Comparison of ENCODE assay signal across 20 cellular contexts in genomic region chr20:19814241-19814640, GRCh38. TPM values are rescaled to one million over a fixed set of nuclear protein-coding genes. Genes with fewer than 3 reads are reported as not detected.
DNase-seq lines count a peak whose midpoint lies in the region; ATAC-seq, FAIRE-seq and TF ChIP-seq lines count a peak whose summit lies in the region.
"Had no signal": no experiment of that assay in that cellular context is flagged by ENCODE, and none has a peak within 500 bp of the region (broad histone marks: within the 10 kb centered on the region; RNA-seq: fewer than 3 reads in every experiment).

No MANE protein-coding gene starts in this region.

- H3K4me1 ChIP-seq in right cardiac atrium (ENCODE audit: control insufficient read depth, insufficient read depth, low read length) (no peaks in the 10 kb centered on the region), mesenchymal stem cell (ENCODE audit: control insufficient read depth, insufficient read depth, low read depth, low read length) (peaks cover 8% of the 10 kb centered on the region), uterus (peaks cover 6 to 18% of the 10 kb centered on the region in 2 donors)

- POLR2A ChIA-PET in MCF 10A (lab: Yijun Ruan, JAX), result interaction anchor here (1.2 to 5.8 kb wide), 13 partner anchors 7 to 203 kb away, joined by 3 to 72 read pairs (median 10); partner anchors contain the start of gene NAA20

- H3K4me3 Mint-ChIP-seq in MCF 10A (ENCODE audit: unreplicated experiment), result no peak overlapping the region
- no peak overlapping the region for H3K4me3 Mint-ChIP-seq in activated naive CD8-positive, alpha-beta T cell treated with anti-CD3 and anti-CD28 coated beads, Interleukin-2, amount 50 U/mL, for 24 hours
- H3K4me3 Mint-ChIP-seq: activated CD8-positive, alpha-beta T cell treated with anti-CD3 and anti-CD28 coated beads, Interleukin-2, amount 10 ng/mL, durations not matched to agents 7 days and 5 days; activated T-helper 17 cell treated with anti-CD3 and anti-CD28 coated beads, Interleukin-2, amount 50 U/mL, for 72 hours had no signal

- peaks cover 20% of the 10 kb centered on the region for H3K4me1 Mint-ChIP-seq in MCF 10A (ENCODE audit: insufficient read depth, unreplicated experiment)
- H3K4me1 Mint-ChIP-seq in activated naive CD8-positive, alpha-beta T cell treated with anti-CD3 and anti-CD28 coated beads, Interleukin-2, amount 50 U/mL, for 24 hours, result peaks cover 8% of the 10 kb centered on the region
- H3K4me1 Mint-ChIP-seq: activated T-helper 17 cell treated with anti-CD3 and anti-CD28 coated beads, Interleukin-2, amount 50 U/mL, for 72 hours had no signal

- peak overlapping the region; percentile 85 to 96 for H2BK12ac ChIP-seq in mesenchymal stem cell (ENCODE audit: low read length in 2 of 2)

- H3K23ac ChIP-seq in mesenchymal stem cell (ENCODE audit: low read length in 2 of 2), result no peak overlapping the region

- peaks cover 9% of the 10 kb centered on the region for H3K79me1 ChIP-seq in mesenchymal stem cell (replicated peaks; ENCODE audit: low read length, poor library complexity, severe bottlenecking)

- peak overlapping the region; percentile 78 for H4K8ac ChIP-seq in mesenchymal stem cell (ENCODE audit: low read length)

- TF ChIP-seq POLR2A in uterus (IDR thresholded peaks at IDR 0.05) (no peak), GM12891 (IDR thresholded peaks at IDR 0.05; ENCODE audit: low read depth, low read length) (no peak)

- H3K14ac ChIP-seq in mesenchymal stem cell (ENCODE audit: low read length in 2 of 2), result no peak overlapping the region

- H3K27ac ChIP-seq in right cardiac atrium (ENCODE audit: low read length) (no peak overlapping the region), mesenchymal stem cell (ENCODE audit: low read length, poor library complexity, severe bottlenecking) (peak overlapping the region; percentile 92), uterus (peak overlapping the region; percentile 44 to 80)
- H3K27ac ChIP-seq: pancreas had no signal

- TF ChIP-seq CTCF in MCF 10A (IDR thresholded peaks at IDR 0.05; ENCODE audit: unreplicated experiment) (no peak), uterus (IDR thresholded peaks at IDR 0.05) (no peak)

- H3K18ac ChIP-seq in mesenchymal stem cell (ENCODE audit: low read depth in 1 of 2, low read length in 2 of 2), result peak overlapping the region; percentile 81 to 82

- H3K9me3 ChIP-seq in right cardiac atrium (ENCODE audit: control insufficient read depth, low read length) (no peaks in the 10 kb centered on the region), mesenchymal stem cell (ENCODE audit: control insufficient read depth, low read length) (peaks cover 4% of the 10 kb centered on the region), uterus (no peaks in the 10 kb centered on the region)
- H3K9me3 ChIP-seq: pancreas, SJCRH30 had no signal

- H3K36me3 Mint-ChIP-seq in MCF 10A (ENCODE audit: insufficient read depth, unreplicated experiment), result no peaks in the 10 kb centered on the region
- H3K36me3 Mint-ChIP-seq in activated naive CD8-positive, alpha-beta T cell treated with anti-CD3 and anti-CD28 coated beads, Interleukin-2, amount 50 U/mL, for 24 hours (ENCODE audit: low read depth), result no peaks in the 10 kb centered on the region

- no peaks in the 10 kb centered on the region for H3K27me3 Mint-ChIP-seq in MCF 10A (ENCODE audit: insufficient read depth, unreplicated experiment)
- H3K27me3 Mint-ChIP-seq in activated naive CD8-positive, alpha-beta T cell treated with anti-CD3 and anti-CD28 coated beads, Interleukin-2, amount 50 U/mL, for 24 hours, result peaks cover 16% of the 10 kb centered on the region

- H3K36me3 ChIP-seq in mesenchymal stem cell (ENCODE audit: control insufficient read depth in 1 of 2, insufficient read depth in 2 of 2, low read depth in 1 of 2, low read length in 2 of 2) (peaks cover 9 to 15% of the 10 kb centered on the region in 2 experiments), uterus (no peaks in the 10 kb centered on the region)
- H3K36me3 ChIP-seq: pancreas, SJCRH30 had no signal

- no peak overlapping the region for H2AFZ ChIP-seq in mesenchymal stem cell (ENCODE audit: low read depth, low read length)

- peak overlapping the region; percentile 69 for H3K27ac Mint-ChIP-seq in MCF 10A (ENCODE audit: low read depth, unreplicated experiment)
- no peak overlapping the region for H3K27ac Mint-ChIP-seq in activated naive CD8-positive, alpha-beta T cell treated with anti-CD3 and anti-CD28 coated beads, Interleukin-2, amount 50 U/mL, for 24 hours
- H3K27ac Mint-ChIP-seq: activated CD8-positive, alpha-beta T cell treated with anti-CD3 and anti-CD28 coated beads, Interleukin-2, amount 10 ng/mL, durations not matched to agents 7 days and 5 days; activated T-helper 17 cell treated with anti-CD3 and anti-CD28 coated beads, Interleukin-2, amount 50 U/mL, for 72 hours had no signal

- H3K9me3 Mint-ChIP-seq in MCF 10A (ENCODE audit: unreplicated experiment), result no peaks in the 10 kb centered on the region
- H3K9me3 Mint-ChIP-seq in activated naive CD8-positive, alpha-beta T cell treated with anti-CD3 and anti-CD28 coated beads, Interleukin-2, amount 50 U/mL, for 24 hours, result peaks cover 5% of the 10 kb centered on the region
- H3K9me3 Mint-ChIP-seq: activated T-helper 17 cell treated with anti-CD3 and anti-CD28 coated beads, Interleukin-2, amount 50 U/mL, for 72 hours had no signal

- H3K27me3 ChIP-seq in right cardiac atrium (ENCODE audit: control insufficient read depth, insufficient read depth) (no peaks in the 10 kb centered on the region), mesenchymal stem cell (ENCODE audit: control insufficient read depth in 1 of 2, insufficient read depth in 1 of 2, low read length in 2 of 2) (no peaks in the 10 kb centered on the region), uterus (no peaks in the 10 kb centered on the region)
- H3K27me3 ChIP-seq: pancreas, SJCRH30, tibial nerve had no signal

- intact Hi-C loops in Right ventricle myocardium inferior (cut with DNase I), result no loop called here
- intact Hi-C loops in right cardiac atrium (cut with DNase I), result no loop called here
- intact Hi-C loops in MCF 10A (cut with micrococcal nuclease), result no loop called here
- intact Hi-C loops in uterus (cut with DNase I; ENCODE audit: low total_unique reads), result loop anchor here (10.0 kb wide), 1 partner anchor 181 kb away; no protein-coding TSS in a partner anchor

- H2BK15ac ChIP-seq in mesenchymal stem cell (ENCODE audit: low read depth, poor library complexity, severe bottlenecking), result peak overlapping the region; percentile 82

- H3K9ac ChIP-seq in mesenchymal stem cell (ENCODE audit: low read length), result peak overlapping the region; percentile 84

- H4K91ac ChIP-seq in mesenchymal stem cell (ENCODE audit: low read length), result peak overlapping the region; percentile 98

- WGBS in right cardiac atrium, result 77% methylated on average over 5 of the region's 5 CpGs
- 51% methylated on average over 5 of the region's 5 CpGs for WGBS in mesenchymal stem cell

- peak overlapping the region; percentile 39 for H2BK120ac ChIP-seq in mesenchymal stem cell (ENCODE audit: low read depth, low read length)

- DNase-seq in Right ventricle myocardium inferior (ENCODE audit: missing footprints) (peak; percentile 67), right cardiac atrium (no peak), MCF 10A (ENCODE audit: unreplicated experiment) (no peak), mesenchymal stem cell (no peak), uterus (no peak), GM12891 (ENCODE audit: insufficient read length, low spot score) (no peak), medulla oblongata (ENCODE audit: extremely low spot score) (no peak)
- DNase-seq in activated naive CD8-positive, alpha-beta T cell treated with anti-CD3 and anti-CD28 coated beads, Interleukin-2, amount 50 U/mL, for 24 hours, result no peak
- DNase-seq: 8988T; activated CD8-positive, alpha-beta T cell treated with anti-CD3 and anti-CD28 coated beads, Interleukin-2, amount 10 ng/mL, durations not matched to agents 7 days and 5 days; NCI-H187; NCI-H510A treated with DMSO at 0.1 percent for 48 hours; pancreas; SJCRH30; stimulated activated CD4-positive, alpha-beta T cell treated with anti-CD3 and anti-CD28 coated beads, Interleukin-15, amount 100 ng/mL, for 24 hours had no signal

- CTCF ChIA-PET in MCF 10A (lab: Yijun Ruan, JAX), result interaction anchor here (0.6 to 10.1 kb wide), 6 partner anchors 10 to 1889 kb away, joined by 3 to 85 read pairs (median 4); no protein-coding TSS in a partner anchor

- H2AK5ac ChIP-seq in mesenchymal stem cell (ENCODE audit: low read length, severe bottlenecking), result peak overlapping the region; percentile 78

- H3K4ac ChIP-seq in mesenchymal stem cell (ENCODE audit: low read depth in 1 of 2, low read length in 2 of 2), result peak overlapping the region; percentile 24 to 90

- no peak overlapping the region for H3K4me2 ChIP-seq in mesenchymal stem cell (ENCODE audit: low read length, poor library complexity, severe bottlenecking)

- ATAC-seq in Right ventricle myocardium inferior (no peak), right cardiac atrium (no peak)
- ATAC-seq in activated naive CD8-positive, alpha-beta T cell treated with anti-CD3 and anti-CD28 coated beads, Interleukin-2, amount 50 U/mL, for 24 hours, result no peak
- ATAC-seq: activated CD8-positive, alpha-beta T cell treated with anti-CD3 and anti-CD28 coated beads, Interleukin-2, amount 10 ng/mL, durations not matched to agents 7 days and 5 days; activated T-helper 17 cell treated with anti-CD3 and anti-CD28 coated beads, Interleukin-2, amount 50 U/mL, for 72 hours; pancreas had no signal

- no peak for FAIRE-seq in GM12891 (lab: Jason Lieb, UNC)
- FAIRE-seq: G401.6, GM19239, TTC549 had no signal

- no TSS peak for BruUV-seq in MCF 10A (replicated peaks; lab: Mats Ljungman, UMichigan)

- H2BK5ac ChIP-seq in mesenchymal stem cell (ENCODE audit: low read depth, low read length, poor library complexity, severe bottlenecking), result peak overlapping the region; percentile 81

- H3K4me3 ChIP-seq in right cardiac atrium (ENCODE audit: low read length) (no peak overlapping the region), mesenchymal stem cell (ENCODE audit: insufficient read depth in 1 of 2, low read depth in 1 of 2, low read length in 2 of 2) (no peak overlapping the region), uterus (no peak overlapping the region)
- H3K4me3 ChIP-seq: pancreas, SJCRH30, tibial nerve had no signal

TF ChIP-seq in GM12891, 5 proteins besides CTCF, POLR2A, EP300 and RAD21:
- no peak for TF ChIP-seq SPI1 (IDR thresholded peaks at IDR 0.05; ENCODE audit: low read depth, low read length)

RNA-seq across cellular contexts. Expression of gene RIN2, which starts 56.2 kb away (rescaled TPM):
- total RNA-seq in Right ventricle myocardium inferior, result 54.5 TPM
- total RNA-seq in right cardiac atrium, result 10 to 100 TPM; 47.8 to 70.9 (median 60.3) TPM
- polyA plus RNA-seq in right cardiac atrium, result 16.8 TPM
- 16.8 and 23.9 TPM in 2 replicates for total RNA-seq in MCF 10A (2022)
- 44.5 TPM for polyA plus RNA-seq in mesenchymal stem cell (2013, experiment 1 of 2)
- polyA plus RNA-seq in mesenchymal stem cell (2013, experiment 2 of 2), result 41.0 TPM
- total RNA-seq in uterus, result 10 to 100 TPM; 29.7 to 77.5 (median 59.6) TPM
- 0.40 TPM for polyA plus RNA-seq in GM12891 (2012; ENCODE audit: low read depth, missing spikeins)
- total RNA-seq: activated CD8-positive, alpha-beta T cell treated with anti-CD3 and anti-CD28 coated beads, Interleukin-2, amount 10 ng/mL, durations not matched to agents 7 days and 5 days; activated T-helper 17 cell treated with anti-CD3 and anti-CD28 coated beads, Interleukin-2, amount 50 U/mL, for 72 hours had no signal
